8 cellular contexts compared by ENCODE assay signal in genomic region chr20:53652090-53652858, GRCh38. TPM values are rescaled to one million over a fixed set of nuclear protein-coding genes. Genes with fewer than 3 reads are reported as not detected.
DNase-seq lines count a peak whose midpoint lies in the region; ATAC-seq and TF ChIP-seq lines count a peak whose summit lies in the region.

No MANE protein-coding gene starts in this region.

- intact Hi-C loops in CD14-positive monocyte (cut with micrococcal nuclease), result loop anchor here in 1 of 2 donors (1.0 kb wide), 1 partner anchor 9 kb away; no protein-coding TSS in a partner anchor

- H3K9me3 Mint-ChIP-seq in CD14-positive monocyte, result no peaks in the 10 kb centered on the region

- peak; percentile 8 to 38 for TF ChIP-seq POLR2A in Peyer's patch (IDR thresholded peaks at IDR 0.05)

- no peaks in the 10 kb centered on the region for H3K27me3 Mint-ChIP-seq in CD14-positive monocyte (ENCODE audit: low read depth in 3 of 3)

- no peaks in the 10 kb centered on the region for H3K36me3 Mint-ChIP-seq in CD14-positive monocyte

- H3K36me3 ChIP-seq in Peyer's patch (no peaks in the 10 kb centered on the region), right atrium auricular region (no peaks in the 10 kb centered on the region), thoracic aorta (no peaks in the 10 kb centered on the region)

- H3K4me1 Mint-ChIP-seq in CD14-positive monocyte, result peaks cover 58% of the 10 kb centered on the region

- H3K9me3 ChIP-seq in Peyer's patch (no peaks in the 10 kb centered on the region), right atrium auricular region (no peaks in the 10 kb centered on the region), thoracic aorta (no peaks in the 10 kb centered on the region)

- TF ChIP-seq CTCF in CD14-positive monocyte (IDR thresholded peaks at IDR 0.05) (no peak), Peyer's patch (IDR thresholded peaks at IDR 0.05) (peak in 2 of 6 experiments; percentile 4 to 11), right atrium auricular region (IDR thresholded peaks at IDR 0.05) (no peak), thoracic aorta (IDR thresholded peaks at IDR 0.05) (no peak)

- H3K27me3 ChIP-seq in Peyer's patch, result no peaks in the 10 kb centered on the region
- H3K27me3 ChIP-seq in right atrium auricular region, result no peaks in the 10 kb centered on the region
- H3K27me3 ChIP-seq in thoracic aorta (replicated peaks; ENCODE audit: insufficient read depth), result no peaks in the 10 kb centered on the region

- H3K27ac ChIP-seq in Peyer's patch (peak overlapping the region; percentile 54 to 84 (median 68)), right atrium auricular region (peak overlapping the region; percentile 36 to 67), thoracic aorta (peak overlapping the region in 1 of 2 donors; percentile 43)

- DNase-seq in CD14-positive monocyte (ENCODE audit: low spot score), result no peak
- DNase-seq in Peyer's patch, result no peak
- DNase-seq in right atrium auricular region (ENCODE audit: low spot score), result no peak
- no peak for DNase-seq in thoracic aorta (ENCODE audit: low spot score)
- no peak for DNase-seq in NCI-H1048 (lab: John Stamatoyannopoulos, UW)
- DNase-seq in DMS153 treated with DMSO at 0.1 percent for 48 hours (lab: John Stamatoyannopoulos, UW; ENCODE audit: unreplicated experiment), result no peak

- ATAC-seq in GM19025 (IDR thresholded peaks at IDR 0.05; ENCODE audit: low read depth, unreplicated experiment), result peak; percentile 81
- ATAC-seq in HG03095 (IDR thresholded peaks at IDR 0.05; ENCODE audit: unreplicated experiment), result peak; percentile 59
- no peak for ATAC-seq in thoracic aorta (ENCODE audit: insufficient number of reproducible peaks, low FRiP score, low read depth)

- peak overlapping the region in 2 of 4 donors; percentile 10 to 21 for H3K4me3 ChIP-seq in Peyer's patch
- H3K4me3 ChIP-seq in right atrium auricular region, result peak overlapping the region in 1 of 2 donors; percentile 9
- peak overlapping the region; percentile 26 for H3K4me3 ChIP-seq in thoracic aorta

- H3K27ac Mint-ChIP-seq in CD14-positive monocyte, result peak overlapping the region; percentile 68 to 93 (median 90)

- H3K4me3 Mint-ChIP-seq in CD14-positive monocyte, result peak overlapping the region in 1 of 2 donors; percentile 40

- H3K4me1 ChIP-seq in Peyer's patch (peaks cover 0 to 33% (median 13%) of the 10 kb centered on the region in 4 donors), right atrium auricular region (peaks cover 0 to 23% of the 10 kb centered on the region in 2 donors), thoracic aorta (ENCODE audit: control insufficient read depth in 1 of 2, low read depth in 2 of 2) (peaks cover 21 to 28% of the 10 kb centered on the region in 2 donors)

RNA-seq across cellular contexts. Expression of gene ZNF217, which starts 58.6 kb away (rescaled TPM):
- 10 to 100 TPM; 10.5 to 41.5 TPM for polyA plus RNA-seq in CD14-positive monocyte
- total RNA-seq in Peyer's patch (10 to 100 TPM; 23.3 to 59.4 (median 43.4) TPM), right atrium auricular region (10 to 100 TPM in 1 of 2 donors, 1 to 10 TPM in 1; 7.6 to 13.8 TPM), thoracic aorta (10 to 100 TPM; 12.5 to 21.4 TPM)
